In the genomic region with DNA sequence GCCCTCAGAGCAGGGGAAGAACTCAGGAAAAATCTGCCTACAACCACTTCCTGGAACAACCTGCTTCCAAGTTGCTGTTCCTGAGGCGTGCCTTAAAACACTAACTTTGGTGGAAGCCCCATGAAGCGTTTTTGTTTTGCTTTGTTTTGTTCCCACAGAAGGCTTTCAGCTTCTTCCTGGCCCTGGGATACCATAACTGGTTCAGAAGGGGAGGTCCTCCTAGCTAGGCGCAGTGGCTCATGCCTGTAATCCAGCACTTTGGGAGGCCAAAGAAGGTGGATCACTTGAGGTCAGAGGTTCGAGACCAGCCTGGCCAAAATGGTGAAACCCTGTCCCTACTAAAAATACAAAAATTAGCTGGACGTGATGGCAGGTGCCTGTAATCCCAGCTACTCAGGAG, we compare ENCODE assay signal across 10 cellular contexts. TPM values are rescaled to one million over a fixed set of nuclear protein-coding genes. Genes with fewer than 3 reads are reported as not detected.
DNase-seq lines count a peak whose midpoint lies in the region; ATAC-seq and TF ChIP-seq lines count a peak whose summit lies in the region.
"Had no signal": no experiment of that assay in that cellular context is flagged by ENCODE, and none has a peak within 500 bp of the region (broad histone marks: within the 10 kb centered on the region; RNA-seq: fewer than 3 reads in every experiment).

No MANE protein-coding gene starts in this region.

- H3K4me1 ChIP-seq in lower lobe of right lung, result peaks cover 34% of the 10 kb centered on the region
- peaks cover 0 to 31% (median 23%) of the 10 kb centered on the region in 5 donors for H3K4me1 ChIP-seq in subcutaneous abdominal adipose tissue (ENCODE audit: control insufficient read depth in 5 of 5, insufficient read depth in 5 of 5, low read length in 5 of 5)
- peaks cover 5% of the 10 kb centered on the region for H3K4me1 ChIP-seq in BE2C
- H3K4me1 ChIP-seq: colonic mucosa had no signal

- H3K27ac ChIP-seq in lower lobe of right lung (peak overlapping the region; percentile 95), subcutaneous abdominal adipose tissue (ENCODE audit: low read depth, low read length) (peak overlapping the region; percentile 94)

- no peak overlapping the region for H3K4me3 ChIP-seq in lower lobe of right lung
- H3K4me3 ChIP-seq in subcutaneous abdominal adipose tissue (ENCODE audit: low read depth in 1 of 5, low read length in 5 of 5), result no peak overlapping the region
- no peak overlapping the region for H3K4me3 ChIP-seq in BE2C (ENCODE audit: low read depth, low read length)

- no peak overlapping the region for H3K27ac Mint-ChIP-seq in activated T-helper 1 cell treated with anti-CD3 and anti-CD28 coated beads, Interleukin-12 subunit alpha, Interleukin-12 subunit beta, Interleukin-2, Interleukin-4 antibody, amounts not matched to agents 30 ng/mL and 10 ng/mL and 1 ng/mL, durations not matched to agents 14 hours and 24 hours and 36 hours

- H3K36me3 Mint-ChIP-seq in activated T-cell treated with anti-CD3 and anti-CD28 coated beads, Interleukin-2, amount 50 U/mL, for 4 hours (ENCODE audit: insufficient read depth), result no peaks in the 10 kb centered on the region
- H3K36me3 Mint-ChIP-seq in activated T-helper 1 cell treated with anti-CD3 and anti-CD28 coated beads, Interleukin-12 subunit alpha, Interleukin-12 subunit beta, Interleukin-2, Interleukin-4 antibody, amounts not matched to agents 30 ng/mL and 10 ng/mL and 1 ng/mL, durations not matched to agents 14 hours and 24 hours and 36 hours (ENCODE audit: low read depth), result peaks cover 10% of the 10 kb centered on the region

- TF ChIP-seq CTCF in lower lobe of right lung (IDR thresholded peaks at IDR 0.05) (no peak), BE2C (IDR thresholded peaks at IDR 0.05; ENCODE audit: low read depth, low read length) (no peak)

- H3K36me3 ChIP-seq in lower lobe of right lung (peaks cover 15% of the 10 kb centered on the region), subcutaneous abdominal adipose tissue (ENCODE audit: control insufficient read depth in 5 of 5, insufficient read depth in 5 of 5, low read length in 5 of 5) (peaks cover 0 to 2% (median 0%) of the 10 kb centered on the region in 5 donors), BE2C (no peaks in the 10 kb centered on the region)
- H3K36me3 ChIP-seq: colonic mucosa had no signal

- peak overlapping the region; percentile 90 for H3K4me3 Mint-ChIP-seq in activated T-cell treated with anti-CD3 and anti-CD28 coated beads, Interleukin-2, amount 50 U/mL, for 4 hours
- peak overlapping the region; percentile 92 for H3K4me3 Mint-ChIP-seq in activated T-helper 1 cell treated with anti-CD3 and anti-CD28 coated beads, Interleukin-12 subunit alpha, Interleukin-12 subunit beta, Interleukin-2, Interleukin-4 antibody, amounts not matched to agents 30 ng/mL and 10 ng/mL and 1 ng/mL, durations not matched to agents 14 hours and 24 hours and 36 hours

- no peak for DNase-seq in activated T-cell treated with anti-CD3 and anti-CD28 coated beads, Interleukin-2, amount 50 U/mL, for 4 hours
- DNase-seq in activated T-cell treated with anti-CD3 and anti-CD28 coated beads, Interleukin-2, amount 50 U/mL, for 48 hours, result no peak
- no peak for DNase-seq in activated T-helper 1 cell treated with anti-CD3 and anti-CD28 coated beads, Interleukin-12 subunit alpha, Interleukin-12 subunit beta, Interleukin-2, Interleukin-4 antibody, amounts not matched to agents 30 ng/mL and 10 ng/mL and 1 ng/mL, durations not matched to agents 14 hours and 24 hours and 36 hours (ENCODE audit: low spot score)
- DNase-seq in lower lobe of right lung (no peak), NCI-H226 (no peak), BE2C (no peak), mesenteric fat pad (ENCODE audit: low spot score) (no peak)

- H3K9ac ChIP-seq in subcutaneous abdominal adipose tissue (ENCODE audit: low read length in 5 of 5), result no peak overlapping the region

- H3K27me3 ChIP-seq in lower lobe of right lung (ENCODE audit: low read depth) (no peaks in the 10 kb centered on the region), subcutaneous abdominal adipose tissue (ENCODE audit: control insufficient read depth in 5 of 5, insufficient read depth in 4 of 5, low read length in 5 of 5) (no peaks in the 10 kb centered on the region), BE2C (no peaks in the 10 kb centered on the region)
- H3K27me3 ChIP-seq: colonic mucosa had no signal

- intact Hi-C loops in activated T-helper 1 cell treated with anti-CD3 and anti-CD28 coated beads, Interleukin-12 subunit alpha, Interleukin-12 subunit beta, Interleukin-2, Interleukin-4 antibody, amounts not matched to agents 30 ng/mL and 10 ng/mL and 1 ng/mL, durations not matched to agents 14 hours and 24 hours and 36 hours (cut with micrococcal nuclease), result loop anchor here (5.0 to 10.0 kb wide), 2 partner anchors 115 to 663 kb away; a partner anchor contains a TSS
- intact Hi-C loops in lower lobe of right lung (cut with DNase I), result no loop called here

- ATAC-seq in activated T-cell treated with anti-CD3 and anti-CD28 coated beads, Interleukin-2, amount 50 U/mL, for 4 hours, result no peak
- no peak for ATAC-seq in lower lobe of right lung

- H3K27me3 Mint-ChIP-seq in activated T-cell treated with anti-CD3 and anti-CD28 coated beads, Interleukin-2, amount 50 U/mL, for 4 hours (ENCODE audit: low read depth), result no peaks in the 10 kb centered on the region
- peaks cover 8% of the 10 kb centered on the region for H3K27me3 Mint-ChIP-seq in activated T-helper 1 cell treated with anti-CD3 and anti-CD28 coated beads, Interleukin-12 subunit alpha, Interleukin-12 subunit beta, Interleukin-2, Interleukin-4 antibody, amounts not matched to agents 30 ng/mL and 10 ng/mL and 1 ng/mL, durations not matched to agents 14 hours and 24 hours and 36 hours (ENCODE audit: insufficient read depth)

- H3K9me3 ChIP-seq in lower lobe of right lung (no peaks in the 10 kb centered on the region), subcutaneous abdominal adipose tissue (ENCODE audit: control insufficient read depth in 5 of 5, low read length in 5 of 5) (no peaks in the 10 kb centered on the region), BE2C (no peaks in the 10 kb centered on the region)
- H3K9me3 ChIP-seq: colonic mucosa had no signal

- no peaks in the 10 kb centered on the region for H3K9me3 Mint-ChIP-seq in activated T-cell treated with anti-CD3 and anti-CD28 coated beads, Interleukin-2, amount 50 U/mL, for 4 hours
- H3K9me3 Mint-ChIP-seq in activated T-helper 1 cell treated with anti-CD3 and anti-CD28 coated beads, Interleukin-12 subunit alpha, Interleukin-12 subunit beta, Interleukin-2, Interleukin-4 antibody, amounts not matched to agents 30 ng/mL and 10 ng/mL and 1 ng/mL, durations not matched to agents 14 hours and 24 hours and 36 hours, result no peaks in the 10 kb centered on the region

- peaks cover 27% of the 10 kb centered on the region for H3K4me1 Mint-ChIP-seq in activated T-cell treated with anti-CD3 and anti-CD28 coated beads, Interleukin-2, amount 50 U/mL, for 4 hours (ENCODE audit: low read depth)
- peaks cover 26% of the 10 kb centered on the region for H3K4me1 Mint-ChIP-seq in activated T-helper 1 cell treated with anti-CD3 and anti-CD28 coated beads, Interleukin-12 subunit alpha, Interleukin-12 subunit beta, Interleukin-2, Interleukin-4 antibody, amounts not matched to agents 30 ng/mL and 10 ng/mL and 1 ng/mL, durations not matched to agents 14 hours and 24 hours and 36 hours (ENCODE audit: low read depth)

RNA-seq across cellular contexts. Expression of a gene that starts 1.2 kb away (rescaled TPM):
- 10 to 100 TPM; 37.2 to 39.0 (median 38.2) TPM for total RNA-seq in activated T-cell treated with anti-CD3 and anti-CD28 coated beads, Interleukin-2, amount 50 U/mL, for 4 hours
- 49.3 and 52.4 TPM in 2 replicates for total RNA-seq in activated T-helper 1 cell treated with anti-CD3 and anti-CD28 coated beads, Interleukin-12 subunit alpha, Interleukin-12 subunit beta, Interleukin-2, Interleukin-4 antibody, amounts not matched to agents 30 ng/mL and 10 ng/mL and 1 ng/mL, durations not matched to agents 14 hours and 24 hours and 36 hours
- total RNA-seq in lower lobe of right lung (37.5 TPM), mesenteric fat pad (35.4 TPM)
- polyA plus RNA-seq in BE2C (2012; ENCODE audit: insufficient read depth, insufficient read length, low read depth), result 62.8 TPM

RNA-seq across cellular contexts. Expression of a gene that starts 12.1 kb away (rescaled TPM):
- not detected for total RNA-seq in activated T-cell treated with anti-CD3 and anti-CD28 coated beads, Interleukin-2, amount 50 U/mL, for 4 hours
- not detected in 2 replicates for total RNA-seq in activated T-helper 1 cell treated with anti-CD3 and anti-CD28 coated beads, Interleukin-12 subunit alpha, Interleukin-12 subunit beta, Interleukin-2, Interleukin-4 antibody, amounts not matched to agents 30 ng/mL and 10 ng/mL and 1 ng/mL, durations not matched to agents 14 hours and 24 hours and 36 hours
- 9.6 TPM for total RNA-seq in lower lobe of right lung
- 0.36 TPM for polyA plus RNA-seq in BE2C (2012; ENCODE audit: insufficient read depth, insufficient read length, low read depth)
- not detected for total RNA-seq in mesenteric fat pad
- total RNA-seq: colonic mucosa, progenitor cell of endocrine pancreas had no signal

RNA-seq across cellular contexts. Expression of a gene that starts 15.5 kb away (rescaled TPM):
- 1 to 10 TPM; 1.4 to 1.8 (median 1.4) TPM for total RNA-seq in activated T-cell treated with anti-CD3 and anti-CD28 coated beads, Interleukin-2, amount 50 U/mL, for 4 hours
- 1.3 and 2.7 TPM in 2 replicates for total RNA-seq in activated T-helper 1 cell treated with anti-CD3 and anti-CD28 coated beads, Interleukin-12 subunit alpha, Interleukin-12 subunit beta, Interleukin-2, Interleukin-4 antibody, amounts not matched to agents 30 ng/mL and 10 ng/mL and 1 ng/mL, durations not matched to agents 14 hours and 24 hours and 36 hours
- total RNA-seq in lower lobe of right lung, result 5.3 TPM
- 75.9 TPM for polyA plus RNA-seq in BE2C (2012; ENCODE audit: insufficient read depth, insufficient read length, low read depth)
- 3.2 TPM for total RNA-seq in mesenteric fat pad
- total RNA-seq: progenitor cell of endocrine pancreas had no signal

RNA-seq across cellular contexts. Expression of a gene that starts 26.2 kb away (rescaled TPM):
- 10 to 100 TPM; 27.7 to 28.7 (median 27.8) TPM for total RNA-seq in activated T-cell treated with anti-CD3 and anti-CD28 coated beads, Interleukin-2, amount 50 U/mL, for 4 hours
- total RNA-seq in activated T-helper 1 cell treated with anti-CD3 and anti-CD28 coated beads, Interleukin-12 subunit alpha, Interleukin-12 subunit beta, Interleukin-2, Interleukin-4 antibody, amounts not matched to agents 30 ng/mL and 10 ng/mL and 1 ng/mL, durations not matched to agents 14 hours and 24 hours and 36 hours, result 90.3 and 97.5 TPM in 2 replicates
- total RNA-seq in lower lobe of right lung, result 128 TPM
- 8.1 TPM for polyA plus RNA-seq in BE2C (2012; ENCODE audit: insufficient read depth, insufficient read length, low read depth)
- total RNA-seq in mesenteric fat pad, result 38.2 TPM
